33 cellular contexts compared by ENCODE assay signal in the genomic region with DNA sequence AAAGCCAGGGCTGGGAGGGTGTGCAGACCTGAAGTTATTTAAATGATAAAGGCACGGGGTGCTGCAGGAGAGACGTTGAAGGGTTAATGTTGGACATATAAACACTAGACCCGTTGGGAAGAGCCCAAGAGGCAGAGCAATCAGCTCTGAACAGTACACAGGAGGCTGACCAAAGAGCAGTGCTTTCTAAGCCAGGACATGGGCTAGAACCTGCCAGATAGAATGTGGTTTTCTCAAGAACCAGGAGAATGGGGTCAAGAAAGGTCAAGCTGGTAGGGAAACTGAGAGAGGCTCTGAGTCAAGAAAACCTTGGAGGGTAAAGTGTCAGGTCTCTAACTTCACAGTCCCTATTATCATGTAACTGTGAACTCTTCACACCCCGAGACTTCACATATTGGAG.
"Had no signal": no experiment of that assay in that cellular context is flagged by ENCODE, and none has a peak within 500 bp of the region (broad histone marks: within the 10 kb centered on the region; RNA-seq: fewer than 3 reads in every experiment).

No MANE protein-coding gene starts in this region.

- H3K4me1 ChIP-seq: adrenal gland, body of pancreas, colonic mucosa, foreskin keratinocyte, gastrocnemius medialis, heart left ventricle had no signal

- H3K36me3 Mint-ChIP-seq: activated CD4-positive, alpha-beta memory T cell treated with anti-CD3 and anti-CD28 coated beads for 36 hours; activated CD8-positive, alpha-beta memory T cell treated with anti-CD3 and anti-CD28 coated beads, Interleukin-2, amount 10 ng/mL, durations not matched to agents 7 days and 5 days; activated naive CD4-positive, alpha-beta T cell treated with anti-CD3 and anti-CD28 coated beads, Interleukin-2, amount 10 ng/mL, durations not matched to agents 7 days and 5 days; activated naive CD4-positive, alpha-beta T cell treated with anti-CD3 and anti-CD28 coated beads, Interleukin-2, amount 50 U/mL, for 72 hours had no signal

- H3K27ac Mint-ChIP-seq: activated CD4-positive, alpha-beta memory T cell treated with anti-CD3 and anti-CD28 coated beads for 36 hours; activated CD4-positive, alpha-beta T cell treated with anti-CD3 and anti-CD28 coated beads for 36 hours; activated CD4-positive, alpha-beta T cell treated with anti-CD3 and anti-CD28 coated beads, Interleukin-2, amount 10 ng/mL, durations not matched to agents 24 days and 14 days; activated CD8-positive, alpha-beta memory T cell treated with anti-CD3 and anti-CD28 coated beads, Interleukin-2, amount 10 ng/mL, durations not matched to agents 7 days and 5 days; activated CD8-positive, alpha-beta T cell treated with anti-CD3 and anti-CD28 coated beads, Interleukin-2, amount 10 ng/mL, durations not matched to agents 7 days and 5 days; activated naive CD4-positive, alpha-beta T cell treated with anti-CD3 and anti-CD28 coated beads, Interleukin-2, amount 10 ng/mL, durations not matched to agents 7 days and 5 days; activated naive CD4-positive, alpha-beta T cell treated with anti-CD3 and anti-CD28 coated beads, Interleukin-2, amount 50 U/mL, for 72 hours; activated T-helper 1 cell treated with anti-CD3 and anti-CD28 coated beads, Interleukin-12 subunit alpha, Interleukin-12 subunit beta, Interleukin-2, Interleukin-4 antibody, amounts not matched to agents 30 ng/mL and 10 ng/mL and 1 ng/mL, durations not matched to agents 14 hours and 24 hours and 36 hours; T-helper 17 cell; T-helper 2 cell treated with Interferon-gamma antibody and Interleukin-4, amounts not matched to agents 5 μg/mL and 100 μg/mL, for 36 hours had no signal

- DNase-seq: activated CD4-positive, alpha-beta memory T cell treated with anti-CD3 and anti-CD28 coated beads for 36 hours; activated CD4-positive, alpha-beta T cell treated with anti-CD3 and anti-CD28 coated beads for 36 hours; activated CD4-positive, alpha-beta T cell treated with anti-CD3 and anti-CD28 coated beads, Interleukin-2, amount 10 ng/mL, durations not matched to agents 24 days and 14 days; activated CD4-positive, CD25-positive, alpha-beta regulatory T cell; activated CD4-positive, CD25-positive, alpha-beta regulatory T cell treated with anti-CD3 and anti-CD28 coated beads, Interleukin-2, amount 50 U/mL, for 72 hours; activated CD8-positive, alpha-beta memory T cell treated with anti-CD3 and anti-CD28 coated beads, Interleukin-2, amount 10 ng/mL, durations not matched to agents 7 days and 5 days; activated CD8-positive, alpha-beta memory T cell treated with anti-CD3 and anti-CD28 coated beads, Interleukin-2, amount 50 U/mL, for 4 hours; activated CD8-positive, alpha-beta T cell treated with anti-CD3 and anti-CD28 coated beads, Interleukin-2, amount 10 ng/mL, durations not matched to agents 7 days and 5 days; activated gamma-delta T cell; activated naive CD4-positive, alpha-beta T cell; activated naive CD4-positive, alpha-beta T cell treated with anti-CD3 and anti-CD28 coated beads, Interleukin-2, amount 10 ng/mL, durations not matched to agents 7 days and 5 days; activated T-cell treated with anti-CD3 and anti-CD28 coated beads, Interleukin-2, amount 50 U/mL, for 1 hour; activated T-cell treated with anti-CD3 and anti-CD28 coated beads, Interleukin-2, amount 50 U/mL, for 48 hours; adrenal gland; amygdala; aorta; body of pancreas; caudate nucleus; cerebellar nuclear complex; colonic mucosa; effector CD8-positive, alpha-beta T cell; foreskin keratinocyte; gastrocnemius medialis; glutamatergic neuron; heart left ventricle; hypothalamus; T-helper 17 cell; T1000; WERI-Rb-1 had no signal

- H3K27me3 ChIP-seq: adrenal gland, body of pancreas, colonic mucosa, gastrocnemius medialis, heart left ventricle had no signal

- H3K4me3 Mint-ChIP-seq: activated CD4-positive, alpha-beta memory T cell treated with anti-CD3 and anti-CD28 coated beads for 36 hours; activated CD4-positive, alpha-beta T cell treated with anti-CD3 and anti-CD28 coated beads for 36 hours; activated CD4-positive, alpha-beta T cell treated with anti-CD3 and anti-CD28 coated beads, Interleukin-2, amount 10 ng/mL, durations not matched to agents 24 days and 14 days; activated CD8-positive, alpha-beta memory T cell treated with anti-CD3 and anti-CD28 coated beads, Interleukin-2, amount 10 ng/mL, durations not matched to agents 7 days and 5 days; activated CD8-positive, alpha-beta T cell treated with anti-CD3 and anti-CD28 coated beads, Interleukin-2, amount 10 ng/mL, durations not matched to agents 7 days and 5 days; activated naive CD4-positive, alpha-beta T cell treated with anti-CD3 and anti-CD28 coated beads, Interleukin-2, amount 10 ng/mL, durations not matched to agents 7 days and 5 days; activated T-helper 1 cell treated with anti-CD3 and anti-CD28 coated beads, Interleukin-12 subunit alpha, Interleukin-12 subunit beta, Interleukin-2, Interleukin-4 antibody, amounts not matched to agents 30 ng/mL and 10 ng/mL and 1 ng/mL, durations not matched to agents 14 hours and 24 hours and 36 hours; T-helper 17 cell; T-helper 2 cell treated with Interferon-gamma antibody and Interleukin-4, amounts not matched to agents 5 μg/mL and 100 μg/mL, for 36 hours had no signal

- H3K27me3 Mint-ChIP-seq: activated CD4-positive, alpha-beta T cell treated with anti-CD3 and anti-CD28 coated beads, Interleukin-2, amount 10 ng/mL, durations not matched to agents 24 days and 14 days had no signal

- H3K36me3 ChIP-seq: adrenal gland, colonic mucosa, gastrocnemius medialis, heart left ventricle, WERI-Rb-1 had no signal

- ATAC-seq: activated CD4-positive, alpha-beta T cell treated with anti-CD3 and anti-CD28 coated beads for 36 hours; activated CD8-positive, alpha-beta memory T cell treated with anti-CD3 and anti-CD28 coated beads, Interleukin-2, amount 10 ng/mL, durations not matched to agents 7 days and 5 days; activated CD8-positive, alpha-beta T cell treated with anti-CD3 and anti-CD28 coated beads, Interleukin-2, amount 10 ng/mL, durations not matched to agents 7 days and 5 days; body of pancreas; esophagus mucosa; foreskin keratinocyte; gastrocnemius medialis; heart left ventricle; T-helper 17 cell had no signal

- H3K4me1 Mint-ChIP-seq: activated CD4-positive, alpha-beta T cell treated with anti-CD3 and anti-CD28 coated beads, Interleukin-2, amount 10 ng/mL, durations not matched to agents 24 days and 14 days; activated CD8-positive, alpha-beta memory T cell treated with anti-CD3 and anti-CD28 coated beads, Interleukin-2, amount 10 ng/mL, durations not matched to agents 7 days and 5 days; activated naive CD4-positive, alpha-beta T cell treated with anti-CD3 and anti-CD28 coated beads, Interleukin-2, amount 10 ng/mL, durations not matched to agents 7 days and 5 days; T-helper 17 cell had no signal

- H3K9me3 Mint-ChIP-seq: activated CD4-positive, alpha-beta memory T cell treated with anti-CD3 and anti-CD28 coated beads for 36 hours; activated naive CD4-positive, alpha-beta T cell treated with anti-CD3 and anti-CD28 coated beads, Interleukin-2, amount 10 ng/mL, durations not matched to agents 7 days and 5 days; activated T-helper 1 cell treated with anti-CD3 and anti-CD28 coated beads, Interleukin-12 subunit alpha, Interleukin-12 subunit beta, Interleukin-2, Interleukin-4 antibody, amounts not matched to agents 30 ng/mL and 10 ng/mL and 1 ng/mL, durations not matched to agents 14 hours and 24 hours and 36 hours had no signal

- H3K4me3 ChIP-seq: adrenal gland, body of pancreas, colonic mucosa, gastrocnemius medialis, heart left ventricle had no signal

- H3K27ac ChIP-seq: adrenal gland, body of pancreas, colonic mucosa, foreskin keratinocyte, gastrocnemius medialis, heart left ventricle, WERI-Rb-1 had no signal

- H3K9me3 ChIP-seq: adrenal gland, body of pancreas, colonic mucosa, gastrocnemius medialis, heart left ventricle had no signal
